ENCODE assay signal across 8 cellular contexts in genomic region chr1:43650306-43650941, GRCh38. TPM values are rescaled to one million over a fixed set of nuclear protein-coding genes. Genes with fewer than 3 reads are reported as not detected.
A peak's percentile ranks its signal among the peaks of the same experiment; 100 is the strongest.
DNase-seq lines count a peak whose midpoint lies in the region; ATAC-seq and TF ChIP-seq lines count a peak whose summit lies in the region.

No MANE protein-coding gene starts in this region.

- no peak for TF ChIP-seq CTCF in activated CD8-positive, alpha-beta T cell treated with anti-CD3 and anti-CD28 coated beads for 36 hours (IDR thresholded peaks at IDR 0.05)

- no peaks in the 10 kb centered on the region for H3K27me3 ChIP-seq in CD4-positive, alpha-beta memory T cell (ENCODE audit: insufficient read depth, low read length)
- no peaks in the 10 kb centered on the region for H3K27me3 ChIP-seq in effector memory CD4-positive, alpha-beta T cell (replicated peaks; ENCODE audit: control insufficient read depth, insufficient read depth, low read length, poor library complexity, severe bottlenecking)

- H3K4me3 Mint-ChIP-seq in CD4-positive, alpha-beta memory T cell: peak overlapping the region; percentile 95 to 100 (median 98)
- peak overlapping the region; percentile 100 for H3K4me3 Mint-ChIP-seq in activated CD8-positive, alpha-beta T cell treated with anti-CD3 and anti-CD28 coated beads for 36 hours

- H3K36me3 ChIP-seq in CD4-positive, alpha-beta memory T cell (ENCODE audit: insufficient read depth, low read length): peaks cover 16% of the 10 kb centered on the region
- H3K36me3 ChIP-seq in effector memory CD4-positive, alpha-beta T cell (ENCODE audit: control insufficient read depth, insufficient read depth, low read length): peaks cover 21% of the 10 kb centered on the region

- peak; percentile 58 for ATAC-seq in GM19455 (IDR thresholded peaks at IDR 0.05; ENCODE audit: unreplicated experiment)
- ATAC-seq in activated CD8-positive, alpha-beta T cell treated with anti-CD3 and anti-CD28 coated beads for 36 hours: peak; percentile 81

- POLR2A ChIA-PET in CD4-positive, alpha-beta memory T cell (lab: Charles Lee; ENCODE audit: partially characterized antibody): interaction anchor here (0.7 to 3.1 kb wide), 18 partner anchors 9 to 1362 kb away, joined by 3 to 41 read pairs (median 6); partner anchors contain the start of genes ATP6V0B, C1orf50, CFAP57 and DPH2
- POLR2A ChIA-PET in activated CD8-positive, alpha-beta T cell treated with anti-CD3 and anti-CD28 coated beads for 36 hours (lab: Charles Lee): interaction anchor here (0.9 to 3.3 kb wide), 14 partner anchors 10 to 284 kb away, joined by 3 to 24 read pairs (median 4); partner anchors contain the start of genes HYI, PTPRF and ST3GAL3

- no peaks in the 10 kb centered on the region for H3K9me3 ChIP-seq in CD4-positive, alpha-beta memory T cell (ENCODE audit: control insufficient read depth in 1 of 2, low read length in 2 of 2)
- H3K9me3 ChIP-seq in effector memory CD4-positive, alpha-beta T cell (ENCODE audit: control insufficient read depth, low read length): no peaks in the 10 kb centered on the region

- H3K27ac ChIP-seq in CD4-positive, alpha-beta memory T cell (ENCODE audit: low read depth, low read length): peak overlapping the region; percentile 79
- peak overlapping the region; percentile 92 for H3K27ac ChIP-seq in effector memory CD4-positive, alpha-beta T cell (ENCODE audit: insufficient read depth, low read length, poor library complexity, severe bottlenecking)

- peaks cover 23 to 50% (median 34%) of the 10 kb centered on the region in 4 donors for H3K4me1 Mint-ChIP-seq in CD4-positive, alpha-beta memory T cell
- H3K4me1 Mint-ChIP-seq in activated CD8-positive, alpha-beta T cell treated with anti-CD3 and anti-CD28 coated beads for 36 hours (ENCODE audit: low read depth): peaks cover 26% of the 10 kb centered on the region

- peaks cover 35% of the 10 kb centered on the region for H3K4me1 ChIP-seq in CD4-positive, alpha-beta memory T cell (ENCODE audit: insufficient read depth, low read length)
- H3K4me1 ChIP-seq in effector memory CD4-positive, alpha-beta T cell (ENCODE audit: control insufficient read depth, insufficient read depth, low read length, poor library complexity, severe bottlenecking): peaks cover 16% of the 10 kb centered on the region

- H3K27ac Mint-ChIP-seq in CD4-positive, alpha-beta memory T cell: peak overlapping the region; percentile 95 to 100 (median 97)
- peak overlapping the region; percentile 94 for H3K27ac Mint-ChIP-seq in activated CD8-positive, alpha-beta T cell treated with anti-CD3 and anti-CD28 coated beads for 36 hours

- peaks cover 0 to 3% (median 0%) of the 10 kb centered on the region in 8 donors for H3K9me3 Mint-ChIP-seq in CD4-positive, alpha-beta memory T cell
- no peaks in the 10 kb centered on the region for H3K9me3 Mint-ChIP-seq in activated CD8-positive, alpha-beta T cell treated with anti-CD3 and anti-CD28 coated beads for 36 hours

- peak; percentile 90 to 97 (median 91) for DNase-seq in CD4-positive, alpha-beta memory T cell
- DNase-seq in HK-2 (ENCODE audit: unreplicated experiment) (peak; percentile 94), NCI-H82 treated with DMSO at 0.1 percent for 48 hours (lab: John Stamatoyannopoulos, UW; ENCODE audit: unreplicated experiment) (peak; percentile 94), medulla oblongata (ENCODE audit: extremely low spot score) (peak; percentile 99)
- DNase-seq in activated CD8-positive, alpha-beta T cell treated with anti-CD3 and anti-CD28 coated beads for 36 hours: peak; percentile 98
- peak; percentile 82 to 91 (median 85) for DNase-seq in effector memory CD4-positive, alpha-beta T cell
- peak; percentile 86 for DNase-seq in stimulated activated CD8-positive, alpha-beta memory T cell treated with anti-CD3 and anti-CD28 coated beads, Interleukin-12 subunit alpha, Interleukin-12 subunit beta, amount 100 ng/mL, for 1 hour (ENCODE audit: low read depth)

- CTCF ChIA-PET in CD4-positive, alpha-beta memory T cell (lab: Charles Lee; ENCODE audit: partially characterized antibody): interaction anchor here (0.6 to 1.5 kb wide), 5 partner anchors 11 to 386 kb away, joined by 3 to 4 read pairs (median 3); partner anchors contain the start of gene ST3GAL3
- CTCF ChIA-PET in activated CD8-positive, alpha-beta T cell treated with anti-CD3 and anti-CD28 coated beads for 36 hours (lab: Charles Lee): interaction anchor here (1.2 to 3.5 kb wide), 6 partner anchors 51 to 284 kb away, joined by 3 to 18 read pairs (median 4); partner anchors contain the start of gene ARTN

- peaks cover 0 to 2% of the 10 kb centered on the region in 2 donors for H3K27me3 Mint-ChIP-seq in CD4-positive, alpha-beta memory T cell
- peaks cover 1% of the 10 kb centered on the region for H3K27me3 Mint-ChIP-seq in activated CD8-positive, alpha-beta T cell treated with anti-CD3 and anti-CD28 coated beads for 36 hours

- H3K4me3 ChIP-seq in CD4-positive, alpha-beta memory T cell (ENCODE audit: low read length in 2 of 2): peak overlapping the region; percentile 88 to 91
- H3K4me3 ChIP-seq in effector memory CD4-positive, alpha-beta T cell (ENCODE audit: insufficient read depth, low read depth, low read length, poor library complexity, severe bottlenecking): peak overlapping the region; percentile 96

- H3K36me3 Mint-ChIP-seq in CD4-positive, alpha-beta memory T cell: peaks cover 17 to 35% of the 10 kb centered on the region in 2 donors
- peaks cover 19% of the 10 kb centered on the region for H3K36me3 Mint-ChIP-seq in activated CD8-positive, alpha-beta T cell treated with anti-CD3 and anti-CD28 coated beads for 36 hours (ENCODE audit: low read depth)

- intact Hi-C loops in CD4-positive, alpha-beta memory T cell (cut with micrococcal nuclease): loop anchor here (1.0 to 5.0 kb wide), 2 partner anchors 57 to 297 kb away; partner anchors contain the start of genes IPO13 and ST3GAL3
- intact Hi-C loops in activated CD8-positive, alpha-beta T cell treated with anti-CD3 and anti-CD28 coated beads for 36 hours (cut with micrococcal nuclease): no loop called here

RNA-seq across cellular contexts. Expression of gene KDM4A, which starts 0.5 kb away (rescaled TPM):
- 10 to 100 TPM; 42.5 to 45.0 TPM for total RNA-seq in CD4-positive, alpha-beta memory T cell
- polyA plus RNA-seq in CD4-positive, alpha-beta memory T cell: 10 to 100 TPM in 1 of 2 donors, 1 to 10 TPM in 1; 3.7 to 10.6 TPM
- total RNA-seq in activated CD8-positive, alpha-beta T cell treated with anti-CD3 and anti-CD28 coated beads for 36 hours: 10 to 100 TPM; 31.0 to 34.0 TPM

RNA-seq across cellular contexts. Expression of gene ST3GAL3, which starts 56.9 kb away (rescaled TPM):
- 10 to 100 TPM; 22.6 to 29.6 TPM for total RNA-seq in CD4-positive, alpha-beta memory T cell
- polyA plus RNA-seq in CD4-positive, alpha-beta memory T cell: 1 to 10 TPM; 6.1 to 9.9 TPM
- 10 to 100 TPM; 14.5 to 20.0 TPM for total RNA-seq in activated CD8-positive, alpha-beta T cell treated with anti-CD3 and anti-CD28 coated beads for 36 hours

Comparison
In these comparisons a context has a peak if more than half of its experiments do, and no peak if none do; other contexts are left out.
1. Peak in every context shown above with its lines: DNase-seq, ATAC-seq, H3K4me3 ChIP-seq and H3K27ac ChIP-seq.